12 cellular contexts compared by ENCODE assay signal in genomic region chr7:22589641-22590141, GRCh38.
DNase-seq lines count a peak whose midpoint lies in the region; ATAC-seq and TF ChIP-seq lines count a peak whose summit lies in the region.
"Had no signal": no experiment of that assay in that cellular context is flagged by ENCODE, and none has a peak within 500 bp of the region (broad histone marks: within the 10 kb centered on the region; RNA-seq: fewer than 3 reads in every experiment).

No MANE protein-coding gene starts in this region.

- peaks cover 18% of the 10 kb centered on the region for H3K4me1 ChIP-seq in GM23248 (ENCODE audit: insufficient read depth)

- 76 to 77% methylated on average over 10 of the region's 10 CpGs for WGBS in GM23248 (ENCODE audit: low coverage in 1 of 2, low lambda C conversion rate in 2 of 2, missing lambda C conversion rate in 2 of 2), 2 experiments

- H3K27ac Mint-ChIP-seq in brain = peak overlapping the region in 3 of 5 experiments; percentile 45 to 87 (median 49)

- intact Hi-C loops in left cardiac atrium (cut with DNase I) (loop anchor here in 1 of 2 donors (5.0 kb wide), 1 partner anchor 138 kb away; the partner anchor contains the start of gene IL6), posterior vena cava (cut with DNase I) (loop anchor here in 1 of 2 donors (10.0 kb wide), 1 partner anchor 125 kb away; no protein-coding TSS in a partner anchor)

- DNase-seq in EH (ENCODE audit: low read depth) (peak; percentile 66), left cardiac atrium (peak; percentile 91), posterior vena cava (ENCODE audit: low spot score) (peak; percentile 91), GM23248 (no peak), DMS79 (lab: John Stamatoyannopoulos, UW) (no peak)
- no peak for DNase-seq in activated naive CD4-positive, alpha-beta T cell treated with Interleukin-2 at 50 U/mL for 16 hours
- DNase-seq in activated T-cell treated with anti-CD3 and anti-CD28 coated beads, Interleukin-2, amount 50 U/mL, for 48 hours = no peak
- DNase-seq: NCI-H82, T-helper 2 cell had no signal

- no peak overlapping the region for H3K27ac ChIP-seq in GM23248
- H3K27ac ChIP-seq: KMS-11 had no signal

- TF ChIP-seq CTCF in brain (conservative IDR thresholded peaks at IDR 0.05) = no peak

- peak; percentile 88 to 92 for ATAC-seq in left cardiac atrium

- peaks cover 9% of the 10 kb centered on the region for H3K27me3 Mint-ChIP-seq in brain
- H3K27me3 Mint-ChIP-seq: B cell had no signal

- H4K20me1 ChIP-seq in GM23248 (ENCODE audit: insufficient read depth) = no peaks in the 10 kb centered on the region

- no peak overlapping the region for H3K4me2 ChIP-seq in GM23248 (ENCODE audit: unreplicated experiment)
- H3K4me2 ChIP-seq: KMS-11 had no signal

- no peaks in the 10 kb centered on the region for H3K36me3 Mint-ChIP-seq in brain

- no peaks in the 10 kb centered on the region for H3K79me2 ChIP-seq in GM23248 (ENCODE audit: insufficient read depth)

- no peaks in the 10 kb centered on the region for H3K9me3 ChIP-seq in GM23248 (ENCODE audit: low read depth)

- no peaks in the 10 kb centered on the region for H3K27me3 ChIP-seq in GM23248 (replicated peaks; ENCODE audit: insufficient read depth)

- no peak overlapping the region for H3K9ac ChIP-seq in GM23248
- H3K9ac ChIP-seq: KMS-11 had no signal

- H3K36me3 ChIP-seq in GM23248 (ENCODE audit: low read depth) = no peaks in the 10 kb centered on the region

- no peaks in the 10 kb centered on the region for H3K9me2 ChIP-seq in GM23248 (ENCODE audit: insufficient read depth)

- peaks cover 13% of the 10 kb centered on the region for H3F3A ChIP-seq in GM23248 (ENCODE audit: insufficient read depth)

- H3K4me3 ChIP-seq in GM23248 = no peak overlapping the region

- in situ Hi-C loops in GM23248 (cut with MboI) = no loop called here

- H2AFZ ChIP-seq in GM23248 = no peak overlapping the region

- H3K9me3 Mint-ChIP-seq in brain = peaks cover 0 to 6% (median 0%) of the 10 kb centered on the region in 5 experiments

- peaks cover 28% of the 10 kb centered on the region for H3K4me1 Mint-ChIP-seq in brain

- H3K4me3 Mint-ChIP-seq in brain = peak overlapping the region in 1 of 5 experiments; percentile 26
- H3K4me3 Mint-ChIP-seq: B cell had no signal

Comparison
In these comparisons a context has a peak if more than half of its experiments do, and no peak if none do; other contexts are left out.
1. DNase-seq: peak in EH (single experiment), left cardiac atrium (single experiment) and posterior vena cava (single experiment); none in activated naive CD4-positive, alpha-beta T cell treated with Interleukin-2 at 50 U/mL for 16 hours (single experiment), activated T-cell treated with anti-CD3 and anti-CD28 coated beads, Interleukin-2, amount 50 U/mL, for 48 hours (0 of 2), GM23248 (single experiment) and DMS79 (single experiment).